30 cellular contexts compared by ENCODE assay signal in the genomic region with DNA sequence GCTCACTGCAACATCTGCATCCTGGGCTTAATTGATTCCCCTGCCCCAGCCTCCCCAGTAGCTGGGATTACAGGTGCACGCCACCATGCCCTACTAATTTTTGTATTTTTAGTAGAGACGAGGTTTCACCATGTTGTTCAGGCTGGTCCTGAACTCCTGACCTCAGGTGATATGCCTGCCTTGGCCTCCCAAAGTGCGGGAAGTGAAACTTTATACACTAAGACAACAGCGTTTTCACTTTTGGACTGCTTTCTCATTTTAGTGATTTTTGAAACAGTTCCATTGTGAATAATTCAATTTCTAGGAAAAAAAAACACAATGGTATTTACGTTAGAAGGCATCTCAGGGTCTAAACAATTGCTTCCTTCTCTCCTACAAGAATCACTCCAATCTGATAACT.
"Had no signal": no experiment of that assay in that cellular context is flagged by ENCODE, and none has a peak within 500 bp of the region (broad histone marks: within the 10 kb centered on the region; RNA-seq: fewer than 3 reads in every experiment).

No MANE protein-coding gene starts in this region.

- H3K4me3 ChIP-seq: adrenal gland, body of pancreas, gastrocnemius medialis, left ventricle myocardium inferior, lung, mucosa of descending colon, ovary, right lobe of liver, testis, transverse colon had no signal

- H3K9me3 ChIP-seq: adrenal gland, body of pancreas, gastrocnemius medialis, left ventricle myocardium inferior, mucosa of descending colon, ovary, right lobe of liver, testis, transverse colon had no signal

- H3K4me1 ChIP-seq: adrenal gland, body of pancreas, gastrocnemius medialis, left ventricle myocardium inferior, right lobe of liver, testis, transverse colon had no signal

- H3K36me3 ChIP-seq: adrenal gland, gastrocnemius medialis, left ventricle myocardium inferior, ovary, right lobe of liver, transverse colon had no signal

- ATAC-seq: activated CD4-positive, alpha-beta T cell treated with anti-CD3 and anti-CD28 coated beads for 36 hours; body of pancreas; gastrocnemius medialis; mucosa of descending colon; right lobe of liver had no signal

- H3K27me3 ChIP-seq: adrenal gland, body of pancreas, gastrocnemius medialis, ovary, right lobe of liver, testis, transverse colon had no signal

- DNase-seq: activated B cell treated with CpG ODN at 0.5 μM for 24 hours; activated CD4-positive, alpha-beta T cell treated with anti-CD3 and anti-CD28 coated beads for 36 hours; activated CD8-positive, alpha-beta memory T cell treated with anti-CD3 and anti-CD28 coated beads for 24 hours; activated effector memory CD4-positive, alpha-beta T cell treated with anti-CD3 and anti-CD28 coated beads, Interleukin-2, amount 50 U/mL, for 16 hours; activated naive CD4-positive, alpha-beta T cell treated with anti-CD3 and anti-CD28 coated beads for 36 hours; activated naive CD8-positive, alpha-beta T cell treated with anti-CD3 and anti-CD28 coated beads for 36 hours; adrenal gland; aorta; body of pancreas; dermis blood vessel endothelial cell; effector CD4-positive, alpha-beta T cell; erythroblast; gastrocnemius medialis; glutamatergic neuron; islet precursor cell; left ventricle myocardium inferior; mesendoderm; mucosa of descending colon; nephron progenitor cell; ovary; right lobe of liver; stimulated activated CD4-positive, alpha-beta T cell treated with anti-CD3 and anti-CD28 coated beads, Interleukin-2, amount 100 ng/mL, for 48 hours; stimulated activated naive CD4-positive, alpha-beta T cell treated with Interleukin-2 at 50 U/mL for 16 hours; testis; transverse colon had no signal

- H3K27me3 Mint-ChIP-seq: activated B cell treated with CpG ODN at 0.5 μM for 24 hours; activated CD4-positive, alpha-beta T cell treated with anti-CD3 and anti-CD28 coated beads for 36 hours; activated naive CD8-positive, alpha-beta T cell treated with anti-CD3 and anti-CD28 coated beads for 36 hours; progenitor cell of endocrine pancreas had no signal

- H3K4me3 Mint-ChIP-seq: activated B cell treated with CpG ODN at 0.5 μM for 24 hours; activated CD4-positive, alpha-beta T cell treated with anti-CD3 and anti-CD28 coated beads for 36 hours; activated naive CD4-positive, alpha-beta T cell treated with anti-CD3 and anti-CD28 coated beads for 36 hours; activated naive CD8-positive, alpha-beta T cell treated with anti-CD3 and anti-CD28 coated beads for 36 hours; nephron progenitor cell; T-helper 2 cell treated with Interferon-gamma antibody and Interleukin-4, amounts not matched to agents 5 μg/mL and 100 μg/mL, for 36 hours had no signal

- H3K9me3 Mint-ChIP-seq: activated B cell treated with CpG ODN at 0.5 μM for 24 hours; activated naive CD4-positive, alpha-beta T cell treated with anti-CD3 and anti-CD28 coated beads for 36 hours; activated naive CD8-positive, alpha-beta T cell treated with anti-CD3 and anti-CD28 coated beads for 36 hours; nephron progenitor cell; T-helper 2 cell treated with Interferon-gamma antibody and Interleukin-4, amounts not matched to agents 5 μg/mL and 100 μg/mL, for 36 hours had no signal

- FAIRE-seq: colon, endometrium had no signal

- H3K27ac Mint-ChIP-seq: activated B cell treated with CpG ODN at 0.5 μM for 24 hours; activated CD4-positive, alpha-beta T cell treated with anti-CD3 and anti-CD28 coated beads for 36 hours; activated naive CD4-positive, alpha-beta T cell treated with anti-CD3 and anti-CD28 coated beads for 36 hours; activated naive CD8-positive, alpha-beta T cell treated with anti-CD3 and anti-CD28 coated beads for 36 hours; nephron progenitor cell; progenitor cell of endocrine pancreas; T-helper 2 cell treated with Interferon-gamma antibody and Interleukin-4, amounts not matched to agents 5 μg/mL and 100 μg/mL, for 36 hours had no signal

- H3K27ac ChIP-seq: adrenal gland, body of pancreas, gastrocnemius medialis, left ventricle myocardium inferior, ovary, right lobe of liver, testis, transverse colon had no signal
